In the genomic region with DNA sequence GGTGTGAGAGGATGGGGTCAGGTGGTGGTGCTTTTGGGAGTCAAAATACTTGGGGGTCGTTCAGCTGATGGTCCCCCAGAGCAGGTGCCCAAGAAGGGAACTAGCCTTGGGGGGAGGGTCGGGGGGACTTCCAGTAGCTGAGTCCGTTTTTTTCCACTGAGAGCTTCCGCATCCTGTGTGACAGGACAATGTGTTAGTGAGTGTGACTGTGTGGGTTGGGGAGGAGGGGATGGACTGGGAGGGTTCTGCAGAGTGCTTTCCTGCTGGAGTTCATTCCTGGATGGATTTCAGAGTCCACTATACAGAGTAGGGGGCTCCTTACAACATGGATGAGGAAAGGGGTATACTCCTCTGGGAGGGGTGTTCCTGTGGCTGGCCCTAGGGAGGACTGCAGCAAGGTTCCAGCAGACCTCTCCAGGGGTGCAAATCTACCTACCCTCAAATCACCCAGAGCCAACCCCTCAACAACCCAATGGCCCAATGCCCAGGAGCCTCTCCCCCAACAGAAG, we compare ENCODE assay signal across 10 cellular contexts. TPM values are rescaled to one million over a fixed set of nuclear protein-coding genes. Genes with fewer than 3 reads are reported as not detected.
A peak's percentile ranks its signal among the peaks of the same experiment; 100 is the strongest.
DNase-seq lines count a peak whose midpoint lies in the region; ATAC-seq and TF ChIP-seq lines count a peak whose summit lies in the region.
"Had no signal": no experiment of that assay in that cellular context is flagged by ENCODE, and none has a peak within 500 bp of the region (broad histone marks: within the 10 kb centered on the region; RNA-seq: fewer than 3 reads in every experiment).

No MANE protein-coding gene starts in this region.

- H3K4me1 Mint-ChIP-seq in endodermal cell: peaks cover 35% of the 10 kb centered on the region
- H3K4me1 Mint-ChIP-seq in natural killer cell: peaks cover 17 to 55% of the 10 kb centered on the region in 2 donors

- DNase-seq in heart left ventricle: peak in 4 of 5 donors; percentile 57 to 79 (median 76)
- DNase-seq in Right ventricle myocardium superior: no peak
- no peak for DNase-seq in endodermal cell
- no peak for DNase-seq in natural killer cell
- no peak for DNase-seq in activated CD4-positive, CD25-positive, alpha-beta regulatory T cell (lab: John Stamatoyannopoulos, UW)
- DNase-seq: foreskin keratinocyte had no signal

- H3K36me3 Mint-ChIP-seq in endodermal cell (ENCODE audit: low read depth) (peaks cover 26% of the 10 kb centered on the region), natural killer cell (no peaks in the 10 kb centered on the region)

- H3K4me3 ChIP-seq in heart left ventricle (peak overlapping the region in 10 of 12 donors; percentile 70 to 97 (median 90)), endodermal cell (ENCODE audit: low read length) (no peak overlapping the region)
- H3K4me3 ChIP-seq: SJSA1 had no signal

- no peaks in the 10 kb centered on the region for H3K27me3 Mint-ChIP-seq in endodermal cell (ENCODE audit: insufficient read depth)
- no peaks in the 10 kb centered on the region for H3K27me3 Mint-ChIP-seq in natural killer cell (ENCODE audit: low read depth in 2 of 2)

- H3K27ac Mint-ChIP-seq in endodermal cell: no peak overlapping the region
- peak overlapping the region; percentile 50 to 64 for H3K27ac Mint-ChIP-seq in natural killer cell

- peak; percentile 1 to 52 (median 13) for ATAC-seq in heart left ventricle
- no peak for ATAC-seq in Right ventricle myocardium superior (ENCODE audit: poor library complexity)
- no peak for ATAC-seq in natural killer cell
- no peak for ATAC-seq in HG03469 (IDR thresholded peaks at IDR 0.05; ENCODE audit: unreplicated experiment)
- ATAC-seq in GM19395 (IDR thresholded peaks at IDR 0.05; ENCODE audit: unreplicated experiment): no peak
- ATAC-seq in GM21619 (IDR thresholded peaks at IDR 0.05; ENCODE audit: unreplicated experiment): no peak
- ATAC-seq: foreskin keratinocyte had no signal

- H3K27ac ChIP-seq in heart left ventricle (peak overlapping the region; percentile 93 to 99 (median 98)), endodermal cell (ENCODE audit: low read depth, low read length) (no peak overlapping the region)
- H3K27ac ChIP-seq: foreskin keratinocyte, SJSA1 had no signal

- no peaks in the 10 kb centered on the region for H3K27me3 ChIP-seq in heart left ventricle
- no peaks in the 10 kb centered on the region for H3K27me3 ChIP-seq in endodermal cell (ENCODE audit: control insufficient read depth, insufficient read depth, low read length, poor library complexity, severe bottlenecking)
- H3K27me3 ChIP-seq: foreskin keratinocyte, SJSA1 had no signal

- no peak overlapping the region for H3K9ac ChIP-seq in endodermal cell (ENCODE audit: extremely low read depth, low read length, poor library complexity, severe bottlenecking)

- peak overlapping the region; percentile 87 for H3K4me3 Mint-ChIP-seq in endodermal cell
- peak overlapping the region; percentile 28 for H3K4me3 Mint-ChIP-seq in natural killer cell

- no peaks in the 10 kb centered on the region for H3K9me3 Mint-ChIP-seq in endodermal cell
- no peaks in the 10 kb centered on the region for H3K9me3 Mint-ChIP-seq in natural killer cell

- H3K36me3 ChIP-seq in heart left ventricle: peaks cover 0 to 39% (median 32%) of the 10 kb centered on the region in 9 donors
- peaks cover 52% of the 10 kb centered on the region for H3K36me3 ChIP-seq in endodermal cell (ENCODE audit: control insufficient read depth, insufficient read depth, low read length)

- TF ChIP-seq POLR2A in heart left ventricle (IDR thresholded peaks at IDR 0.05): no peak

- TF ChIP-seq CTCF in heart left ventricle (IDR thresholded peaks at IDR 0.05) (no peak), endodermal cell (conservative IDR thresholded peaks at IDR 0.05) (no peak), natural killer cell (IDR thresholded peaks at IDR 0.05) (no peak)

- 36 to 48% (median 39%) methylated on average over 4 of the region's 4 CpGs for WGBS in heart left ventricle, 4 donors
- 81% methylated on average over 4 of the region's 4 CpGs; no CpG with 5 or more reads in 1 of the 2 experiments for WGBS in endodermal cell (ENCODE audit: insufficient coverage in 1 of 2, insufficient read length in 1 of 2), 2 experiments

- peaks cover 5 to 80% (median 58%) of the 10 kb centered on the region in 12 donors for H3K4me1 ChIP-seq in heart left ventricle
- H3K4me1 ChIP-seq in endodermal cell (ENCODE audit: control insufficient read depth, insufficient read depth, low read length): peaks cover 23% of the 10 kb centered on the region
- H3K4me1 ChIP-seq: foreskin keratinocyte had no signal

- intact Hi-C loops in heart left ventricle (cut with DNase I): loop anchor here in 7 of 10 donors (1.0 to 10.0 kb wide), 7 partner anchors 20 to 131 kb away; a partner anchor contains a TSS
- intact Hi-C loops in Right ventricle myocardium superior (cut with DNase I): loop anchor here (5.0 kb wide), 1 partner anchor 51 kb away; no protein-coding TSS in a partner anchor
- intact Hi-C loops in natural killer cell (cut with micrococcal nuclease): no loop called here

- H3K9me3 ChIP-seq in heart left ventricle (no peaks in the 10 kb centered on the region), endodermal cell (ENCODE audit: control insufficient read depth, low read length) (no peaks in the 10 kb centered on the region)
- H3K9me3 ChIP-seq: SJSA1 had no signal

RNA-seq across cellular contexts. Expression of a gene that starts 0.6 kb away (rescaled TPM):
- total RNA-seq in heart left ventricle (100 to 1,000 TPM in 2 of 9 donors, 10 to 100 TPM in 7; 24.0 to 234 (median 48.5) TPM), Right ventricle myocardium superior (33.8 TPM), endodermal cell (10 to 100 TPM; 55.3 to 61.1 TPM), natural killer cell (1 to 10 TPM; 1.2 to 3.7 (median 3.1) TPM)
- 100 to 1,000 TPM in 1 of 2 donors, 10 to 100 TPM in 1; 52.2 to 119 TPM for polyA plus RNA-seq in heart left ventricle
- 81.6 TPM for polyA plus RNA-seq in endodermal cell (2013, experiment 1 of 2)
- polyA plus RNA-seq in endodermal cell (2013, experiment 2 of 2): 80.6 TPM

RNA-seq across cellular contexts. Expression of a gene that starts 4.9 kb away (rescaled TPM):
- total RNA-seq in heart left ventricle (10 to 100 TPM; 24.5 to 34.9 (median 29.0) TPM), Right ventricle myocardium superior (28.2 TPM), endodermal cell (10 to 100 TPM; 23.5 to 28.1 TPM), natural killer cell (10 to 100 TPM; 18.4 to 23.4 (median 21.3) TPM)
- polyA plus RNA-seq in heart left ventricle: 10 to 100 TPM; 27.6 to 68.1 TPM
- polyA plus RNA-seq in endodermal cell (2013, experiment 1 of 2): 30.2 TPM
- polyA plus RNA-seq in endodermal cell (2013, experiment 2 of 2): 26.2 TPM

RNA-seq across cellular contexts. Expression of a gene that starts 17.5 kb away (rescaled TPM):
- total RNA-seq in heart left ventricle (10 to 100 TPM in 7 of 9 donors, 1 to 10 TPM in 2; 7.9 to 25.5 (median 11.4) TPM), Right ventricle myocardium superior (14.1 TPM), endodermal cell (10 to 100 TPM in 1 of 2 donors, 1 to 10 TPM in 1; 9.4 to 17.2 TPM), natural killer cell (100 to 1,000 TPM; 298 to 329 (median 305) TPM)
- 10 to 100 TPM; 14.2 to 58.6 TPM for polyA plus RNA-seq in heart left ventricle
- 15.8 TPM for polyA plus RNA-seq in endodermal cell (2013, experiment 1 of 2)
- polyA plus RNA-seq in endodermal cell (2013, experiment 2 of 2): 15.9 TPM

RNA-seq across cellular contexts. Expression of a gene that starts 19.8 kb away (rescaled TPM):
- 10 to 100 TPM; 36.9 to 99.7 (median 57.8) TPM for total RNA-seq in heart left ventricle
- polyA plus RNA-seq in heart left ventricle: 10 to 100 TPM; 37.6 to 60.7 TPM
- total RNA-seq in Right ventricle myocardium superior: 66.5 TPM
- 1 to 10 TPM in 1 of 2 donors, under 1 TPM in 1; 0.92 to 1.8 TPM for total RNA-seq in endodermal cell
- 1.8 TPM for polyA plus RNA-seq in endodermal cell (2013, experiment 1 of 2)
- 1.3 TPM for polyA plus RNA-seq in endodermal cell (2013, experiment 2 of 2)
- 1 to 10 TPM in 1 of 3 donors, under 1 TPM in 1, not detected in 1; 0.82 to 1.2 TPM for total RNA-seq in natural killer cell

RNA-seq across cellular contexts. Expression of a gene that starts 22.4 kb away (rescaled TPM):
- total RNA-seq in heart left ventricle (1 to 10 TPM in 2 of 9 donors, under 1 TPM in 2, not detected in 5; 0.49 to 1.4 (median 1.0) TPM), Right ventricle myocardium superior (not detected), endodermal cell (1 to 10 TPM in 1 of 2 donors, under 1 TPM in 1; 0.22 to 1.4 TPM), natural killer cell (1 to 10 TPM; 3.0 to 6.3 (median 3.5) TPM)
- under 1 TPM; 0.15 to 0.29 TPM for polyA plus RNA-seq in heart left ventricle
- 4.4 TPM for polyA plus RNA-seq in endodermal cell (2013, experiment 1 of 2)
- 2.6 TPM for polyA plus RNA-seq in endodermal cell (2013, experiment 2 of 2)

Comparison
In these comparisons a context has a peak if more than half of its experiments do, and no peak if none do; other contexts are left out.
1. ATAC-seq: peak in heart left ventricle (4 of 4); none in Right ventricle myocardium superior (single experiment), natural killer cell (0 of 3), HG03469 (single experiment), GM19395 (single experiment) and GM21619 (single experiment).
2. DNase-seq: peak in heart left ventricle (4 of 5); none in Right ventricle myocardium superior (single experiment), endodermal cell (single experiment), natural killer cell (single experiment) and activated CD4-positive, CD25-positive, alpha-beta regulatory T cell (0 of 4).
3. RNA of a gene that starts 17.5 kb away (total RNA-seq): 298 to 329 TPM in natural killer cell; 9.4 to 17.2 TPM in endodermal cell, 14.1 TPM in Right ventricle myocardium superior (single experiment) and 7.9 to 25.5 TPM in heart left ventricle; every median in the first group is over 10 times any median in the second.